In genomic region chr18:42929857-42930256, GRCh38 we compare ENCODE assay signal across 24 cellular contexts.
DNase-seq lines count a peak whose midpoint lies in the region; ATAC-seq and TF ChIP-seq lines count a peak whose summit lies in the region.
"Had no signal": no experiment of that assay in that cellular context is flagged by ENCODE, and none has a peak within 500 bp of the region (broad histone marks: within the 10 kb centered on the region; RNA-seq: fewer than 3 reads in every experiment).

No MANE protein-coding gene starts in this region.

- H3K27ac ChIP-seq in PC-9 = no peak overlapping the region
- H3K27ac ChIP-seq: BLaER1 treated with 17β-estradiol and CSF1 and Interleukin-3, amounts not matched to agents 10 nM and 100 nM; hepatocyte; upper lobe of right lung had no signal

- POLR2A ChIA-PET in PC-9 (lab: Charles Lee; ENCODE audit: unreplicated experiment) = no interaction called here

- CTCF ChIA-PET in PC-9 (lab: Charles Lee) = no interaction called here

- H3K27me3 ChIP-seq in PC-9 (ENCODE audit: insufficient read depth, low read depth) = no peaks in the 10 kb centered on the region
- H3K27me3 ChIP-seq: BLaER1 treated with 17β-estradiol and CSF1 and Interleukin-3, amounts not matched to agents 10 nM and 100 nM; hepatocyte; upper lobe of right lung had no signal

- H3K9me2 ChIP-seq in PC-9 (ENCODE audit: insufficient read depth) = no peaks in the 10 kb centered on the region

- no peaks in the 10 kb centered on the region for H3K79me2 ChIP-seq in PC-9 (ENCODE audit: low read depth)
- H3K79me2 ChIP-seq: hepatocyte had no signal

- H3K4me3 ChIP-seq in astrocyte of the cerebellum (ENCODE audit: low read depth, low read length) (no peak overlapping the region), fibroblast of pulmonary artery (replicated peaks; ENCODE audit: low read depth, low read length) (no peak overlapping the region), PC-9 (no peak overlapping the region)
- H3K4me3 ChIP-seq: BLaER1 treated with 17β-estradiol and CSF1 and Interleukin-3, amounts not matched to agents 10 nM and 100 nM; hepatocyte; mucosa of descending colon; upper lobe of right lung had no signal

- in situ Hi-C loops in astrocyte of the cerebellum (cut with HindIII; ENCODE audit: low sequenced_read_pairs) = no loop called here

- intact Hi-C loops in PC-9 (cut with micrococcal nuclease; ENCODE audit: unreplicated experiment) = no loop called here

- DNase-seq in NCI-H510A treated with DMSO at 0.1 percent for 48 hours (lab: John Stamatoyannopoulos, UW) (peak; percentile 19), NCI-H510A (lab: John Stamatoyannopoulos, UW) (no peak), astrocyte of the cerebellum (ENCODE audit: low read depth) (peak; percentile 11), fibroblast of pulmonary artery (ENCODE audit: low read depth) (peak; percentile 81), stromal cell of bone marrow (ENCODE audit: low read depth) (peak; percentile 4), PC-9 (no peak)
- DNase-seq: 8988T, activated B cell treated with CpG ODN at 0.5 μM for 24 hours, activated gamma-delta T cell, anterior cingulate cortex, IMR-90, left colon, mucosa of descending colon, MV-4-11, NCI-H2081, occipital lobe, SHP77, small intestine, T-helper 17 cell, upper lobe of right lung had no signal

- H3K9me3 ChIP-seq in PC-9 (ENCODE audit: insufficient read depth, low read depth) = no peaks in the 10 kb centered on the region
- H3K9me3 ChIP-seq: mucosa of descending colon, upper lobe of right lung had no signal

- TF ChIP-seq CTCF in astrocyte of the cerebellum (IDR thresholded peaks at IDR 0.05; ENCODE audit: low read depth, low read length, missing control alignments) (no peak), fibroblast of pulmonary artery (IDR thresholded peaks at IDR 0.05; ENCODE audit: low read length, missing control alignments) (no peak), PC-9 (conservative IDR thresholded peaks at IDR 0.05) (no peak)

- H3K4me1 ChIP-seq in PC-9 (replicated peaks; ENCODE audit: insufficient read depth) = no peaks in the 10 kb centered on the region

- H4K20me1 ChIP-seq in PC-9 (ENCODE audit: insufficient read depth) = no peaks in the 10 kb centered on the region
- H4K20me1 ChIP-seq: BLaER1 treated with 17β-estradiol and CSF1 and Interleukin-3, amounts not matched to agents 10 nM and 100 nM had no signal

- ATAC-seq in GM21390 (IDR thresholded peaks at IDR 0.05; ENCODE audit: unreplicated experiment) (no peak), GM21529 (IDR thresholded peaks at IDR 0.05; ENCODE audit: unreplicated experiment) (no peak)
- ATAC-seq: left colon, mucosa of descending colon, T-helper 17 cell, upper lobe of right lung had no signal

- BruUV-seq in PC-9 (replicated peaks; lab: Mats Ljungman, UMichigan) = no TSS peak

- H2AFZ ChIP-seq in PC-9 = no peak overlapping the region
- H2AFZ ChIP-seq: hepatocyte had no signal

- H3K4me2 ChIP-seq in PC-9 = no peak overlapping the region
- H3K4me2 ChIP-seq: hepatocyte had no signal

- H3K36me3 ChIP-seq in PC-9 (ENCODE audit: low read depth) = no peaks in the 10 kb centered on the region
- H3K36me3 ChIP-seq: BLaER1 treated with 17β-estradiol and CSF1 and Interleukin-3, amounts not matched to agents 10 nM and 100 nM; upper lobe of right lung had no signal

- H3F3A ChIP-seq in PC-9 (ENCODE audit: insufficient read depth, low read depth) = no peaks in the 10 kb centered on the region

Comparison
In these comparisons a context has a peak if more than half of its experiments do, and no peak if none do; other contexts are left out.
1. DNase-seq: peak in NCI-H510A treated with DMSO at 0.1 percent for 48 hours (single experiment), astrocyte of the cerebellum (single experiment), fibroblast of pulmonary artery (single experiment) and stromal cell of bone marrow (single experiment); none in NCI-H510A (single experiment) and PC-9 (0 of 2).